ENCODE assay signal across 25 cellular contexts in the genomic region with DNA sequence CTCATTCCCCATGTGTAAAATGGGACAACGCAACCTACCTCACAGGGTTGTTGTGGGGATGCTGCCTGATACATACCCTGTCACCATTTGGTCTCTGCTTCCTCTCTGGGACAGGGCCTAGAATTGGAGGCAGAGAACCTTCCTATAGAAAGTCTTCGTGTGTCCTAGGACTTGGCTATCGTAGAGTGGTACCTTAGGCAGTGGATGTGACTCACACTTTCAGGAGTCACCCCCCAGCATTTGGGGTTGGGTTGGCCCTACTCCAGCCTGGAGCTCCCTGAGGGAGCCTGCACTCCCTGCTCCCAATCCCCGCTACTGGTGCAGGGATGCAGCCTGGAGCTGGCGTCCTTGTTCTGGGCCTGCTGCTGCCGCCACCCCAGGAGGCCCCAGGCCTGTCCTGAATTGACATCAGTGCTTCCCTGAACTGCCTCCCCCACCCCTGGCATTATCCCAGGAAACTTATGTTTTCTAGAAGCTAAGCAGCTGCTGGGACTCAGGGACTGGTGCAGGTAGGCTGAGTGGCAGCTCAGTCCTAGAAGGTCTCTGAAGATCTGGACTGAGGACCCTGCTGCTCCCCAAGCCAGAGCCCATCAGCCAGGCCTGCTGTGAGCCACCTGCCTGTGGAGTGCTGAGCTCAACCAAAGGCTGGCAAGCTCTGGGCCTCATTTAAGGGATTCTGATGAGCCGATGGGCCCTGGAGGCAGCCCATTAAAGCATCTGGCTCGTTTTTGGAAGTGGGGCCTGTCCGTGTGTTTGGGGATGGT. TPM values are rescaled to one million over a fixed set of nuclear protein-coding genes. Genes with fewer than 3 reads are reported as not detected.
DNase-seq lines count a peak whose midpoint lies in the region; TF ChIP-seq lines count a peak whose summit lies in the region.
"Had no signal": no experiment of that assay in that cellular context is flagged by ENCODE, and none has a peak within 500 bp of the region (broad histone marks: within the 10 kb centered on the region; RNA-seq: fewer than 3 reads in every experiment).

No MANE protein-coding gene starts in this region.

- no peak overlapping the region for H2AFZ ChIP-seq in PC-9

- no peaks in the 10 kb centered on the region for H3K9me3 Mint-ChIP-seq in type B pancreatic cell
- H3K9me3 Mint-ChIP-seq: activated B cell treated with CpG ODN at 0.5 μM for 24 hours; dendritic cell treated with granulocyte-macrophage colony-stimulating factor and Interleukin-4, amounts not matched to agents 40 ng/mL and 50 ng/mL, for 4 days; H9; mesothelial cell of epicardium; nephron had no signal

- H3K9me2 ChIP-seq in PC-9 (ENCODE audit: insufficient read depth), result no peaks in the 10 kb centered on the region

- peaks cover 8% of the 10 kb centered on the region for H3K4me1 Mint-ChIP-seq in type B pancreatic cell (ENCODE audit: unreplicated experiment)
- H3K4me1 Mint-ChIP-seq: activated B cell treated with CpG ODN at 0.5 μM for 24 hours had no signal

- POLR2A ChIA-PET in PC-9 (lab: Charles Lee; ENCODE audit: unreplicated experiment), result no interaction called here

- H3K27me3 ChIP-seq in BLaER1 (no peaks in the 10 kb centered on the region), PC-9 (ENCODE audit: insufficient read depth, low read depth) (no peaks in the 10 kb centered on the region)
- H3K27me3 ChIP-seq: left lung, MG63, sigmoid colon, suprapubic skin had no signal

- H3K4me3 ChIP-seq in BLaER1 (no peak overlapping the region), fibroblast of mammary gland (ENCODE audit: control insufficient read depth, low read depth, low read length) (no peak overlapping the region), PC-9 (no peak overlapping the region)
- H3K4me3 ChIP-seq: left lung, MG63, sigmoid colon, suprapubic skin had no signal

- TF ChIP-seq CTCF in fibroblast of mammary gland (conservative IDR thresholded peaks at IDR 0.05; ENCODE audit: control insufficient read depth, insufficient read depth, low read depth, low read length) (no peak), PC-9 (conservative IDR thresholded peaks at IDR 0.05) (no peak), type B pancreatic cell (conservative IDR thresholded peaks at IDR 0.05) (no peak)

- H3K36me3 Mint-ChIP-seq in type B pancreatic cell, result peaks cover 6% of the 10 kb centered on the region

- DNase-seq in EH (ENCODE audit: low read depth) (peak; percentile 39), RPMI7951 (ENCODE audit: low read depth) (peak; percentile 75), fibroblast of mammary gland (ENCODE audit: low read depth) (peak; percentile 25), NCI-H146 (lab: John Stamatoyannopoulos, UW) (no peak), PC-9 (no peak), type B pancreatic cell (ENCODE audit: extremely low spot score, unreplicated experiment) (no peak)
- DNase-seq: activated B cell treated with CpG ODN at 0.5 μM for 24 hours; activated CD4-positive, alpha-beta T cell treated with anti-CD3 and anti-CD28 coated beads, Interleukin-2, amount 50 U/mL, for 4 hours; activated CD8-positive, alpha-beta memory T cell treated with anti-CD3 and anti-CD28 coated beads, Interleukin-2, amount 50 U/mL, for 4 hours; activated effector memory CD4-positive, alpha-beta T cell treated with anti-CD3 and anti-CD28 coated beads, Interleukin-2, amount 50 U/mL, for 16 hours; DND-41; H9; IMR-90; left lung; MG63; NCI-H1417; NCI-H526; sigmoid colon; stimulated activated CD4-positive, alpha-beta T cell treated with anti-CD3 and anti-CD28 coated beads, Interleukin-15, amount 100 ng/mL, for 24 hours; T-helper 9 cell had no signal

- H3K4me1 ChIP-seq in BLaER1 (peaks cover 82% of the 10 kb centered on the region), PC-9 (replicated peaks; ENCODE audit: insufficient read depth) (peaks cover 15% of the 10 kb centered on the region)

- no peak overlapping the region for H3K4me3 Mint-ChIP-seq in type B pancreatic cell
- H3K4me3 Mint-ChIP-seq: activated B cell treated with CpG ODN at 0.5 μM for 24 hours; dendritic cell treated with granulocyte-macrophage colony-stimulating factor and Interleukin-4, amounts not matched to agents 40 ng/mL and 50 ng/mL, for 4 days; H9; mesothelial cell of epicardium; nephron had no signal

- H3K4me2 ChIP-seq in BLaER1 (peak overlapping the region; percentile 81; the same call in 1 of the 2 replicates), PC-9 (no peak overlapping the region)

- H3K27ac Mint-ChIP-seq in type B pancreatic cell, result no peak overlapping the region
- H3K27ac Mint-ChIP-seq: activated B cell treated with CpG ODN at 0.5 μM for 24 hours; dendritic cell treated with granulocyte-macrophage colony-stimulating factor and Interleukin-4, amounts not matched to agents 40 ng/mL and 50 ng/mL, for 4 days; mesothelial cell of epicardium; nephron had no signal

- H3F3A ChIP-seq in PC-9 (ENCODE audit: insufficient read depth, low read depth), result peaks cover 55% of the 10 kb centered on the region

- BruUV-seq in PC-9 (replicated peaks; lab: Mats Ljungman, UMichigan), result no TSS peak

- intact Hi-C loops in PC-9 (cut with micrococcal nuclease; ENCODE audit: unreplicated experiment), result no loop called here

- peaks cover 90% of the 10 kb centered on the region for H3K36me3 ChIP-seq in BLaER1
- H3K36me3 ChIP-seq in PC-9 (ENCODE audit: low read depth), result peaks cover 31% of the 10 kb centered on the region; the same call in 1 of the 2 replicates

- H4K20me1 ChIP-seq in BLaER1 (peaks cover 98% of the 10 kb centered on the region), PC-9 (ENCODE audit: insufficient read depth) (peaks cover 99% of the 10 kb centered on the region)

- H3K9me3 ChIP-seq in BLaER1 (no peaks in the 10 kb centered on the region), PC-9 (ENCODE audit: insufficient read depth, low read depth) (no peaks in the 10 kb centered on the region)
- H3K9me3 ChIP-seq: left lung, MG63, sigmoid colon, suprapubic skin had no signal

- H3K27me3 Mint-ChIP-seq in type B pancreatic cell, result no peaks in the 10 kb centered on the region
- H3K27me3 Mint-ChIP-seq: activated B cell treated with CpG ODN at 0.5 μM for 24 hours; dendritic cell treated with granulocyte-macrophage colony-stimulating factor and Interleukin-4, amounts not matched to agents 40 ng/mL and 50 ng/mL, for 4 days had no signal

- H3K27ac ChIP-seq in BLaER1, result peak overlapping the region; percentile 75; the same call in 1 of the 2 replicates
- H3K27ac ChIP-seq in PC-9, result no peak overlapping the region
- H3K27ac ChIP-seq: left lung, sigmoid colon, suprapubic skin had no signal

- CTCF ChIA-PET in PC-9 (lab: Charles Lee), result no interaction called here

- peaks cover 59% of the 10 kb centered on the region for H3K79me2 ChIP-seq in PC-9 (ENCODE audit: low read depth)

- peak overlapping the region; percentile 34; the same call in 1 of the 2 replicates for H3K9ac ChIP-seq in BLaER1

RNA-seq across cellular contexts. Expression of gene C15orf39, which starts 9.9 kb away (rescaled TPM):
- total RNA-seq in RPMI7951 (2014; rRNA removed; shearing (Covaris generic)), result 8.1 and 10.0 TPM in 2 replicates
- 40.8 and 41.3 TPM in 2 replicates for total RNA-seq in PC-9 (2021)
- total RNA-seq in type B pancreatic cell (ENCODE audit: low replicate concordance), result 44.5 and 70.3 TPM in 2 replicates

RNA-seq across cellular contexts. Expression of gene GOLGA6C, which starts 46.5 kb away (rescaled TPM):
- not detected in 2 replicates for total RNA-seq in RPMI7951 (2014; rRNA removed; shearing (Covaris generic))
- total RNA-seq in PC-9 (2021), result not detected in 2 replicates
- not detected in 2 replicates for total RNA-seq in type B pancreatic cell (ENCODE audit: low replicate concordance)
- total RNA-seq: activated B cell treated with CpG ODN at 0.5 μM for 24 hours, H9, IMR-90, left lung, suprapubic skin had no signal

Comparison
In these comparisons a context has a peak if more than half of its experiments do, and no peak if none do; other contexts are left out.
1. DNase-seq: peak in EH (single experiment), RPMI7951 (single experiment) and fibroblast of mammary gland (single experiment); none in NCI-H146 (single experiment), PC-9 (0 of 2) and type B pancreatic cell (single experiment).